In the genomic region with DNA sequence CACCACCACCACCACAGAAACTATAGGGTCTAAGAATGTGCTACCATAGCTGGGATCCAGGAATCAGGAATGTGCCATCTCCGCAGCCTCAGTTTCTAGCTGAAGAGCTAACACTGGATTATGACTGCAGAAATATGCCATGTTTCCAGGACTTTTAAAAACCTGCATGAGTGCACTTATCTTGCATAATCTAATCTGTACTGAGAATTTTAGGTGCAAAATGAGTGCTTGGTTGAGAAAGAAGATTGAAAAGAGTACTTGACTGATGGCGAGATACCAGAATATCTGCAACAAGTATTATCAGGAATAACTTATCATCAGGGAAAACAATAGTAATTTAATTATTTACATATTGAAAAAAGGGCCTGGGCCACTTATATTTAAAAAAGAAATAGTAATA, we compare ENCODE assay signal across 41 cellular contexts.
"Had no signal": no experiment of that assay in that cellular context is flagged by ENCODE, and none has a peak within 500 bp of the region (broad histone marks: within the 10 kb centered on the region; RNA-seq: fewer than 3 reads in every experiment).

No MANE protein-coding gene starts in this region.

- H3K36me3 Mint-ChIP-seq: activated naive CD4-positive, alpha-beta T cell treated with anti-CD3 and anti-CD28 coated beads, Interleukin-2, amount 10 ng/mL, durations not matched to agents 7 days and 5 days; activated naive CD4-positive, alpha-beta T cell treated with anti-CD3 and anti-CD28 coated beads, Interleukin-2, amount 50 U/mL, for 24 hours; activated naive CD8-positive, alpha-beta T cell; activated naive CD8-positive, alpha-beta T cell treated with anti-CD3 and anti-CD28 coated beads for 36 hours; activated naive CD8-positive, alpha-beta T cell treated with anti-CD3 and anti-CD28 coated beads, Interleukin-2, amount 10 ng/mL, durations not matched to agents 7 days and 5 days; brain had no signal

- DNase-seq: activated effector memory CD4-positive, alpha-beta T cell treated with anti-CD3 and anti-CD28 coated beads, Interleukin-2, amount 50 U/mL, for 16 hours; activated effector memory CD4-positive, alpha-beta T cell treated with Interleukin-2 at 50 U/mL for 16 hours; activated gamma-delta T cell; activated gamma-delta T cell treated with Interleukin-2 at 50 U/mL for 16 hours; activated naive CD4-positive, alpha-beta T cell; activated naive CD4-positive, alpha-beta T cell treated with anti-CD3 and anti-CD28 coated beads for 36 hours; activated naive CD4-positive, alpha-beta T cell treated with anti-CD3 and anti-CD28 coated beads, Interleukin-2, amount 10 ng/mL, durations not matched to agents 7 days and 5 days; activated naive CD4-positive, alpha-beta T cell treated with anti-CD3 and anti-CD28 coated beads, Interleukin-2, amount 50 U/mL, for 16 hours; activated naive CD4-positive, alpha-beta T cell treated with Interleukin-2 at 50 U/mL for 16 hours; activated naive CD8-positive, alpha-beta T cell treated with anti-CD3 and anti-CD28 coated beads for 36 hours; activated naive CD8-positive, alpha-beta T cell treated with anti-CD3 and anti-CD28 coated beads, Interleukin-2, amount 10 ng/mL, durations not matched to agents 7 days and 5 days; activated naive CD8-positive, alpha-beta T cell treated with anti-CD3 and anti-CD28 coated beads, Interleukin-2, amount 50 U/mL, for 24 hours; activated T-cell treated with anti-CD3 and anti-CD28 coated beads for 4 hours; activated T-cell treated with anti-CD3 and anti-CD28 coated beads, Interleukin-2, amount 50 U/mL, for 1 hour; activated T-cell treated with anti-CD3 and anti-CD28 coated beads, Interleukin-2, amount 50 U/mL, for 24 hours; activated T-cell treated with anti-CD3 and anti-CD28 coated beads, Interleukin-2, amount 50 U/mL, for 4 hours; activated T-cell treated with anti-CD3 and anti-CD28 coated beads, Interleukin-2, amount 50 U/mL, for 48 hours; activated T-cell treated with anti-CD3 and anti-CD28 coated beads, Interleukin-2, amount 50 U/mL, for 72 hours; adrenal gland; amniotic stem cell; amygdala; anterior cingulate cortex; aorta; body of pancreas; brain microvascular endothelial cell; caudate nucleus; central memory CD4-positive, alpha-beta T cell; cerebellar nuclear complex had no signal

- H3K4me1 ChIP-seq: adrenal gland, ascending aorta, body of pancreas, breast epithelium had no signal

- H3K9me3 ChIP-seq: adrenal gland, ascending aorta, body of pancreas, breast epithelium had no signal

- H3K36me3 ChIP-seq: adrenal gland, ascending aorta, brain microvascular endothelial cell, breast epithelium, cardiac muscle cell had no signal

- FAIRE-seq: astrocyte, bronchial epithelial cell had no signal

- ATAC-seq: activated naive CD4-positive, alpha-beta T cell treated with anti-CD3 and anti-CD28 coated beads, Interleukin-2, amount 50 U/mL, for 72 hours; activated naive CD8-positive, alpha-beta T cell treated with anti-CD3 and anti-CD28 coated beads, Interleukin-2, amount 50 U/mL, for 24 hours; activated T-cell treated with anti-CD3 and anti-CD28 coated beads, Interleukin-2, amount 50 U/mL, for 4 hours; activated T-cell treated with anti-CD3 and anti-CD28 coated beads, Interleukin-2, amount 50 U/mL, for 72 hours; activated T-helper 17 cell treated with anti-CD3 and anti-CD28 coated beads, Interleukin-2, amount 50 U/mL, for 72 hours; body of pancreas had no signal

- H3K4me1 Mint-ChIP-seq: activated naive CD4-positive, alpha-beta T cell treated with anti-CD3 and anti-CD28 coated beads, Interleukin-2, amount 10 ng/mL, durations not matched to agents 7 days and 5 days; activated naive CD4-positive, alpha-beta T cell treated with anti-CD3 and anti-CD28 coated beads, Interleukin-2, amount 50 U/mL, for 24 hours; activated naive CD8-positive, alpha-beta T cell treated with anti-CD3 and anti-CD28 coated beads for 36 hours; activated naive CD8-positive, alpha-beta T cell treated with anti-CD3 and anti-CD28 coated beads, Interleukin-2, amount 10 ng/mL, durations not matched to agents 7 days and 5 days; activated naive CD8-positive, alpha-beta T cell treated with anti-CD3 and anti-CD28 coated beads, Interleukin-2, amount 50 U/mL, for 24 hours; activated T-helper 17 cell treated with anti-CD3 and anti-CD28 coated beads, Interleukin-2, amount 50 U/mL, for 72 hours; brain; central memory CD8-positive, alpha-beta T cell had no signal

- H3K27ac Mint-ChIP-seq: activated naive CD4-positive, alpha-beta T cell treated with anti-CD3 and anti-CD28 coated beads for 36 hours; activated naive CD4-positive, alpha-beta T cell treated with anti-CD3 and anti-CD28 coated beads, Interleukin-2, amount 10 ng/mL, durations not matched to agents 7 days and 5 days; activated naive CD4-positive, alpha-beta T cell treated with anti-CD3 and anti-CD28 coated beads, Interleukin-2, amount 50 U/mL, for 24 hours; activated naive CD4-positive, alpha-beta T cell treated with anti-CD3 and anti-CD28 coated beads, Interleukin-2, amount 50 U/mL, for 72 hours; activated naive CD8-positive, alpha-beta T cell; activated naive CD8-positive, alpha-beta T cell treated with anti-CD3 and anti-CD28 coated beads for 36 hours; activated naive CD8-positive, alpha-beta T cell treated with anti-CD3 and anti-CD28 coated beads, Interleukin-2, amount 10 ng/mL, durations not matched to agents 7 days and 5 days; activated naive CD8-positive, alpha-beta T cell treated with anti-CD3 and anti-CD28 coated beads, Interleukin-2, amount 50 U/mL, for 24 hours; activated T-cell treated with anti-CD3 and anti-CD28 coated beads, Interleukin-2, amount 50 U/mL, for 24 hours; activated T-cell treated with anti-CD3 and anti-CD28 coated beads, Interleukin-2, amount 50 U/mL, for 72 hours; activated T-helper 1 cell treated with anti-CD3 and anti-CD28 coated beads, Interleukin-12 subunit alpha, Interleukin-12 subunit beta, Interleukin-2, Interleukin-4 antibody, amounts not matched to agents 30 ng/mL and 10 ng/mL and 1 ng/mL, durations not matched to agents 14 hours and 24 hours and 36 hours; activated T-helper 17 cell treated with anti-CD3 and anti-CD28 coated beads, Interleukin-2, amount 50 U/mL, for 72 hours; activated T-helper 2 cell treated with anti-CD3 and anti-CD28 coated beads, Interferon-gamma antibody, Interleukin-2, Interleukin-4, amounts not matched to agents 10 μg/mL and 5 μg/mL and 100 μg/mL, durations not matched to agents 14 hours and 24 hours and 36 hours; brain had no signal

- H3K4me3 Mint-ChIP-seq: activated naive CD4-positive, alpha-beta T cell treated with anti-CD3 and anti-CD28 coated beads for 36 hours; activated naive CD4-positive, alpha-beta T cell treated with anti-CD3 and anti-CD28 coated beads, Interleukin-2, amount 10 ng/mL, durations not matched to agents 7 days and 5 days; activated naive CD4-positive, alpha-beta T cell treated with anti-CD3 and anti-CD28 coated beads, Interleukin-2, amount 50 U/mL, for 24 hours; activated naive CD8-positive, alpha-beta T cell; activated naive CD8-positive, alpha-beta T cell treated with anti-CD3 and anti-CD28 coated beads for 36 hours; activated naive CD8-positive, alpha-beta T cell treated with anti-CD3 and anti-CD28 coated beads, Interleukin-2, amount 10 ng/mL, durations not matched to agents 7 days and 5 days; activated naive CD8-positive, alpha-beta T cell treated with anti-CD3 and anti-CD28 coated beads, Interleukin-2, amount 50 U/mL, for 24 hours; activated T-cell treated with anti-CD3 and anti-CD28 coated beads, Interleukin-2, amount 50 U/mL, for 24 hours; activated T-cell treated with anti-CD3 and anti-CD28 coated beads, Interleukin-2, amount 50 U/mL, for 4 hours; activated T-cell treated with anti-CD3 and anti-CD28 coated beads, Interleukin-2, amount 50 U/mL, for 72 hours; activated T-helper 1 cell treated with anti-CD3 and anti-CD28 coated beads, Interleukin-12 subunit alpha, Interleukin-12 subunit beta, Interleukin-2, Interleukin-4 antibody, amounts not matched to agents 30 ng/mL and 10 ng/mL and 1 ng/mL, durations not matched to agents 14 hours and 24 hours and 36 hours; activated T-helper 17 cell treated with anti-CD3 and anti-CD28 coated beads, Interleukin-2, amount 50 U/mL, for 72 hours; brain; central memory CD8-positive, alpha-beta T cell had no signal

- H3K4me3 ChIP-seq: adrenal gland, ascending aorta, body of pancreas, breast epithelium, cardiac muscle cell had no signal

- H3K27me3 ChIP-seq: adrenal gland, ascending aorta, body of pancreas, brain microvascular endothelial cell, breast epithelium, cardiac muscle cell had no signal

- H3K9me3 Mint-ChIP-seq: activated naive CD4-positive, alpha-beta T cell treated with anti-CD3 and anti-CD28 coated beads, Interleukin-2, amount 10 ng/mL, durations not matched to agents 7 days and 5 days; activated naive CD8-positive, alpha-beta T cell treated with anti-CD3 and anti-CD28 coated beads, Interleukin-2, amount 10 ng/mL, durations not matched to agents 7 days and 5 days; activated T-cell treated with anti-CD3 and anti-CD28 coated beads, Interleukin-2, amount 50 U/mL, for 72 hours; activated T-helper 2 cell treated with anti-CD3 and anti-CD28 coated beads, Interferon-gamma antibody, Interleukin-2, Interleukin-4, amounts not matched to agents 10 μg/mL and 5 μg/mL and 100 μg/mL, durations not matched to agents 14 hours and 24 hours and 36 hours; central memory CD8-positive, alpha-beta T cell had no signal

- H3K27ac ChIP-seq: adrenal gland, ascending aorta, body of pancreas, brain microvascular endothelial cell, breast epithelium, cardiac muscle cell had no signal
